Comparison of ENCODE assay signal across 12 cellular contexts in the genomic region with DNA sequence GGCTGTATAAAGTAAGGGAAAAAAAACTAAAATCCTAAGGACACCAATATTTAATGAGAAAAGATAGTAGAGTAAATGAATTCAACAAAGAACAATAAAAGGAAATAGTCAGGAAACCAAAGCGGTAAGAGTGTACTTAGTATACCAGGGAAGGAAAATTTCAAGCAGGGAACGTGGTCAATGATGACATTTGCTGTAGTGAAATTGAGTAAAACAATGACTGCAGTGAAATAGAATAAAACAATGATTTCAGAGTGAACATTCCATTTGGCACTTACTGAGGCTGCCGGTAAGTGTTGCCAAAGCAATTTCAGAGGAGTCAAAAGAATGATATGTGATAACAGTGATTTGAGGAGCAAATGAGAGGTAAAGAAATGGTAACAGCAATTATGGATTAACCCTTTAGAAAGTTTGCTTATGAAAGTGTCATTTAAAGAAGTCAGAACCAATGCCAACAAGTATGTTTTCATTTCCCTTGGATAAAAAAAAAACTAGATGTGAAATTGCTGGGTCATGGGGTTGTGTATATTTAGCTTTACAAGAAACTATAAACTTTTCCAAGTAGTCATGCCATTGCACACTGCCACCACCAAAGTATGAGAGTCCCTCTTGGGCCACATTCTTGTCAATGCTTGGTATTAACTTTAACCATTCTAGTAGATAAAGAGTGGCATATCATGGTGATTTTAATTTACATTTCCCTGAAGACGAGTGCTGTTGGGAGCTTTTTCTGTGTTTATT. TPM values are rescaled to one million over a fixed set of nuclear protein-coding genes. Genes with fewer than 3 reads are reported as not detected.
"Had no signal": no experiment of that assay in that cellular context is flagged by ENCODE, and none has a peak within 500 bp of the region (broad histone marks: within the 10 kb centered on the region; RNA-seq: fewer than 3 reads in every experiment).

No MANE protein-coding gene starts in this region.

- H2AFZ ChIP-seq: neural progenitor cell had no signal

- H3K4me1 Mint-ChIP-seq: activated CD4-positive, alpha-beta T cell treated with anti-CD3 and anti-CD28 coated beads, Interleukin-2, amount 10 ng/mL, durations not matched to agents 24 days and 14 days; central memory CD8-positive, alpha-beta T cell; neural progenitor cell; WTC11 had no signal

- H3K27ac ChIP-seq: foreskin keratinocyte, neural progenitor cell had no signal

- H3K4me2 ChIP-seq: neural progenitor cell had no signal

- H3K27me3 ChIP-seq: foreskin keratinocyte, neural progenitor cell had no signal

- H3K27ac Mint-ChIP-seq: activated CD4-positive, alpha-beta T cell treated with anti-CD3 and anti-CD28 coated beads, Interleukin-2, amount 10 ng/mL, durations not matched to agents 24 days and 14 days; activated naive CD4-positive, alpha-beta T cell treated with anti-CD3 and anti-CD28 coated beads for 36 hours; dendritic cell treated with granulocyte-macrophage colony-stimulating factor and Interleukin-4, amounts not matched to agents 40 ng/mL and 50 ng/mL, for 4 days; neural progenitor cell; stimulated activated memory B cell treated with anti-CD40 and anti-IgM and Interleukin-4, amounts not matched to agents 10 μg/mL and 1 μg/mL and 100 μg/mL, for 72 hours; T-helper 1 cell treated with Interleukin-12 subunit alpha and Interleukin-12 subunit beta and Interleukin-4 antibody, amounts not matched to agents 30 μg/mL and 1 μg/mL, for 36 hours; type B pancreatic cell; WTC11 had no signal

- H3K4me1 ChIP-seq: foreskin keratinocyte, neural progenitor cell had no signal

- H3K9me3 Mint-ChIP-seq: activated CD4-positive, alpha-beta T cell treated with anti-CD3 and anti-CD28 coated beads, Interleukin-2, amount 10 ng/mL, durations not matched to agents 24 days and 14 days; activated naive CD4-positive, alpha-beta T cell treated with anti-CD3 and anti-CD28 coated beads for 36 hours; central memory CD8-positive, alpha-beta T cell; neural progenitor cell; stimulated activated memory B cell treated with anti-CD40 and anti-IgM and Interleukin-4, amounts not matched to agents 10 μg/mL and 1 μg/mL and 100 μg/mL, for 72 hours; T-helper 1 cell treated with Interleukin-12 subunit alpha and Interleukin-12 subunit beta and Interleukin-4 antibody, amounts not matched to agents 30 μg/mL and 1 μg/mL, for 36 hours; type B pancreatic cell; WTC11 had no signal

- H3K27me3 Mint-ChIP-seq: central memory CD8-positive, alpha-beta T cell; dendritic cell treated with granulocyte-macrophage colony-stimulating factor and Interleukin-4, amounts not matched to agents 40 ng/mL and 50 ng/mL, for 4 days; stimulated activated memory B cell treated with anti-CD40 and anti-IgM and Interleukin-4, amounts not matched to agents 10 μg/mL and 1 μg/mL and 100 μg/mL, for 72 hours; type B pancreatic cell had no signal

- H3K36me3 Mint-ChIP-seq: neural progenitor cell; stimulated activated memory B cell treated with anti-CD40 and anti-IgM and Interleukin-4, amounts not matched to agents 10 μg/mL and 1 μg/mL and 100 μg/mL, for 72 hours; type B pancreatic cell; WTC11 had no signal

- H3K36me3 ChIP-seq: neural progenitor cell had no signal

- DNase-seq: activated CD4-positive, alpha-beta T cell treated with anti-CD3 and anti-CD28 coated beads, Interleukin-2, amount 10 ng/mL, durations not matched to agents 24 days and 14 days; activated naive CD4-positive, alpha-beta T cell treated with anti-CD3 and anti-CD28 coated beads for 36 hours; foreskin keratinocyte; left ventricle myocardium superior; substantia nigra had no signal

- H3K4me3 ChIP-seq: neural progenitor cell had no signal

- H3K4me3 Mint-ChIP-seq: activated CD4-positive, alpha-beta T cell treated with anti-CD3 and anti-CD28 coated beads, Interleukin-2, amount 10 ng/mL, durations not matched to agents 24 days and 14 days; activated naive CD4-positive, alpha-beta T cell treated with anti-CD3 and anti-CD28 coated beads for 36 hours; central memory CD8-positive, alpha-beta T cell; dendritic cell treated with granulocyte-macrophage colony-stimulating factor and Interleukin-4, amounts not matched to agents 40 ng/mL and 50 ng/mL, for 4 days; neural progenitor cell; stimulated activated memory B cell treated with anti-CD40 and anti-IgM and Interleukin-4, amounts not matched to agents 10 μg/mL and 1 μg/mL and 100 μg/mL, for 72 hours; T-helper 1 cell treated with Interleukin-12 subunit alpha and Interleukin-12 subunit beta and Interleukin-4 antibody, amounts not matched to agents 30 μg/mL and 1 μg/mL, for 36 hours; type B pancreatic cell; WTC11 had no signal

RNA-seq across cellular contexts. Expression of gene VCAM1, which starts 50.5 kb away (rescaled TPM):
- total RNA-seq: activated CD4-positive, alpha-beta T cell treated with anti-CD3 and anti-CD28 coated beads, Interleukin-2, amount 10 ng/mL, durations not matched to agents 24 days and 14 days; activated naive CD4-positive, alpha-beta T cell treated with anti-CD3 and anti-CD28 coated beads for 36 hours; foreskin keratinocyte; WTC11 had no signal
